Comparison of ENCODE assay signal across 17 cellular contexts in the genomic region with DNA sequence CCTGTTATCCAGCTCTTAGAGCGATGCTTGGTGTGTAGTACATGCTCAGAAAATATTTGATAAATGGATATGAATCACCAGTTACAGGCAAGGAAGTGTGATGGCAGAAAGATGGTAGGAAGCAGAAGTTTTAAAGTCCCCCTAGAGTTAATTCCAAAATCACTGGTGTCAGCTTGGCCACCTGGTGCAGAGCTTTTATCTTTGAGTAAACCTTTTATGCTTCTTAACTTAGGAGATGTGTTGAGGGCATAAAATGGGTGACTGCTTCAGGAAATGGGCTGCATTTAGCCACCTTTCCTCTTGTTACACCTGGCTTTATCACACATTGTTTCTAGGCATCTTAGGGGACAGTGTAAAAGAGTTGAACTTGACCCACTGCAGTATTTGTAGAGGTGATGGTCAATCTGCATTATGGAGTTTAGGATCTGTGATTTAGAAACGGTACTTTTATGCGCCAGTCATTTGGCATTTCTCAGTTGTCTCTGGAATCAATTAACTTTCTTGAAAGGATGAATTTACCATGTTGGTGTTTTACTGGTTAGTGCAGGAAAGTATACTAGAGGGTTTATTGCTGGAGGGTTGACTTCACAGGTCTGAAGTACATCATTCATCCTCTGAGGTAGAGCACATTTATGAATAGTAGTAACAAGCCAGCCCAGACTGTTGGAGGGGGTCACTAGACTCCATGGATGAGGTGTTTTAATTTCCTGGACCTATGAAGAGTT. TPM values are rescaled to one million over a fixed set of nuclear protein-coding genes. Genes with fewer than 3 reads are reported as not detected.
DNase-seq lines count a peak whose midpoint lies in the region; ATAC-seq and TF ChIP-seq lines count a peak whose summit lies in the region.
"Had no signal": no experiment of that assay in that cellular context is flagged by ENCODE, and none has a peak within 500 bp of the region (broad histone marks: within the 10 kb centered on the region; RNA-seq: fewer than 3 reads in every experiment).

No MANE protein-coding gene starts in this region.

- H3K9me3 Mint-ChIP-seq in natural killer cell treated with Interleukin-12 subunit alpha and Interleukin-12 subunit beta and Interleukin-15 and Interleukin-18, amount 100 ng/mL, for 72 hours: no peaks in the 10 kb centered on the region
- no peaks in the 10 kb centered on the region for H3K9me3 Mint-ChIP-seq in natural killer cell
- no peaks in the 10 kb centered on the region for H3K9me3 Mint-ChIP-seq in effector memory CD8-positive, alpha-beta T cell
- H3K9me3 Mint-ChIP-seq: neural crest cell had no signal

- 73 to 81% methylated on average over 3 of the region's 3 CpGs for WGBS in transverse colon (ENCODE audit: low coverage in 1 of 2), 2 donors

- CTCF ChIA-PET in OCI-LY7 (lab: Charles Lee; ENCODE audit: unreplicated experiment): interaction anchor here (0.8 kb wide), 1 partner anchor 29 kb away, joined by 3 read pairs; no protein-coding TSS in a partner anchor

- no peak for DNase-seq in natural killer cell treated with Interleukin-12 subunit alpha and Interleukin-12 subunit beta and Interleukin-15 and Interleukin-18, amount 100 ng/mL, for 72 hours (ENCODE audit: low spot score)
- DNase-seq in natural killer cell: no peak
- DNase-seq in OCI-LY7 (ENCODE audit: low spot score): peak; percentile 77
- no peak for DNase-seq in effector memory CD8-positive, alpha-beta T cell
- no peak for DNase-seq in transverse colon
- no peak for DNase-seq in NCI-H1417 treated with DMSO at 0.1 percent for 48 hours (lab: John Stamatoyannopoulos, UW)
- no peak for DNase-seq in breast epithelium (ENCODE audit: low spot score in 2 of 2)
- DNase-seq: activated CD4-positive, alpha-beta T cell treated with anti-CD3 and anti-CD28 coated beads, Interleukin-2, amount 50 U/mL, for 1 hour; DMS53; effector CD8-positive, alpha-beta T cell; NCI-H2029 treated with DMSO at 0.1 percent for 48 hours; NCI-H774; stimulated activated CD8-positive, alpha-beta memory T cell treated with anti-CD3 and anti-CD28 coated beads, Interleukin-4, amount 100 ng/mL, for 48 hours; T1000 had no signal

- peak overlapping the region; percentile 65 for H3K4me2 ChIP-seq in OCI-LY7 (ENCODE audit: low read length)

- no peaks in the 10 kb centered on the region for H3K9me3 ChIP-seq in OCI-LY7 (ENCODE audit: low read length)
- H3K9me3 ChIP-seq in transverse colon: no peaks in the 10 kb centered on the region
- no peaks in the 10 kb centered on the region for H3K9me3 ChIP-seq in breast epithelium

- peaks cover 72 to 79% of the 10 kb centered on the region in 2 donors for H3K4me1 Mint-ChIP-seq in natural killer cell treated with Interleukin-12 subunit alpha and Interleukin-12 subunit beta and Interleukin-15 and Interleukin-18, amount 100 ng/mL, for 72 hours (ENCODE audit: low read depth in 2 of 2)
- peaks cover 70 to 81% of the 10 kb centered on the region in 2 donors for H3K4me1 Mint-ChIP-seq in natural killer cell
- H3K4me1 Mint-ChIP-seq in effector memory CD8-positive, alpha-beta T cell (ENCODE audit: low read depth in 2 of 2): peaks cover 59 to 77% of the 10 kb centered on the region in 2 donors

- peak overlapping the region; percentile 10 for H3K4me3 Mint-ChIP-seq in natural killer cell treated with Interleukin-12 subunit alpha and Interleukin-12 subunit beta and Interleukin-15 and Interleukin-18, amount 100 ng/mL, for 72 hours
- no peak overlapping the region for H3K4me3 Mint-ChIP-seq in natural killer cell
- H3K4me3 Mint-ChIP-seq in effector memory CD8-positive, alpha-beta T cell: peak overlapping the region in 1 of 2 donors; percentile 11
- H3K4me3 Mint-ChIP-seq: neural crest cell had no signal

- peaks cover 99% of the 10 kb centered on the region for H3K4me1 ChIP-seq in OCI-LY7 (ENCODE audit: insufficient read depth, low read length, poor library complexity, severe bottlenecking)
- peaks cover 36 to 97% (median 83%) of the 10 kb centered on the region in 4 donors for H3K4me1 ChIP-seq in transverse colon
- H3K4me1 ChIP-seq in breast epithelium: peaks cover 0 to 15% of the 10 kb centered on the region in 2 donors

- H3K27ac ChIP-seq in OCI-LY7 (ENCODE audit: low read depth, low read length, poor library complexity, severe bottlenecking) (peak overlapping the region; percentile 81), transverse colon (peak overlapping the region; percentile 69 to 97 (median 84)), breast epithelium (peak overlapping the region in 1 of 2 donors; percentile 11)
- H3K27ac ChIP-seq: cardiac muscle cell had no signal

- H3K36me3 ChIP-seq in OCI-LY7 (ENCODE audit: insufficient read depth, low read length) (peaks cover 53% of the 10 kb centered on the region), transverse colon (no peaks in the 10 kb centered on the region), breast epithelium (no peaks in the 10 kb centered on the region)
- H3K36me3 ChIP-seq: cardiac muscle cell had no signal

- TF ChIP-seq CTCF in natural killer cell (IDR thresholded peaks at IDR 0.05) (no peak), OCI-LY7 (conservative IDR thresholded peaks at IDR 0.05; ENCODE audit: low read length) (0 out of 2 replicates have a peak, but pooled peaks have one; percentile 23), transverse colon (IDR thresholded peaks at IDR 0.05) (no peak), breast epithelium (IDR thresholded peaks at IDR 0.05) (no peak)

- POLR2A ChIA-PET in OCI-LY7 (lab: Charles Lee): interaction anchor here (1.6 kb wide), 1 partner anchor 9 kb away, joined by 4 read pairs; the partner anchor contains the start of gene FAM120A

- TF ChIP-seq POLR2A in transverse colon (IDR thresholded peaks at IDR 0.05): no peak
- no peak for TF ChIP-seq POLR2A in breast epithelium (IDR thresholded peaks at IDR 0.05)

- no peaks in the 10 kb centered on the region for H3K9me2 ChIP-seq in OCI-LY7 (ENCODE audit: insufficient read depth, low read length)

- peaks cover 10% of the 10 kb centered on the region for H3K36me3 Mint-ChIP-seq in natural killer cell treated with Interleukin-12 subunit alpha and Interleukin-12 subunit beta and Interleukin-15 and Interleukin-18, amount 100 ng/mL, for 72 hours
- H3K36me3 Mint-ChIP-seq in natural killer cell: no peaks in the 10 kb centered on the region
- peaks cover 4% of the 10 kb centered on the region for H3K36me3 Mint-ChIP-seq in effector memory CD8-positive, alpha-beta T cell (ENCODE audit: insufficient read depth)

- peak overlapping the region in 1 of 2 donors; percentile 35 for H3K27ac Mint-ChIP-seq in natural killer cell treated with Interleukin-12 subunit alpha and Interleukin-12 subunit beta and Interleukin-15 and Interleukin-18, amount 100 ng/mL, for 72 hours
- no peak overlapping the region for H3K27ac Mint-ChIP-seq in natural killer cell
- H3K27ac Mint-ChIP-seq in effector memory CD8-positive, alpha-beta T cell: peak overlapping the region; percentile 49 to 62

- BruUV-seq in OCI-LY7 (replicated peaks; lab: Mats Ljungman, UMichigan): no TSS peak

- peaks cover 6% of the 10 kb centered on the region; the same call in 1 of the 2 replicates for H4K20me1 ChIP-seq in OCI-LY7 (ENCODE audit: insufficient read depth, low read length)

- H3K27me3 ChIP-seq in transverse colon: no peaks in the 10 kb centered on the region
- no peaks in the 10 kb centered on the region for H3K27me3 ChIP-seq in breast epithelium
- H3K27me3 ChIP-seq: cardiac muscle cell had no signal

- no peak overlapping the region for H2AFZ ChIP-seq in OCI-LY7 (ENCODE audit: low read length)

- H3K4me3 ChIP-seq in OCI-LY7 (ENCODE audit: low read depth, low read length, poor library complexity, severe bottlenecking): peak overlapping the region; percentile 39
- H3K4me3 ChIP-seq in transverse colon: no peak overlapping the region
- no peak overlapping the region for H3K4me3 ChIP-seq in breast epithelium
- H3K4me3 ChIP-seq: cardiac muscle cell had no signal

- H3K27me3 Mint-ChIP-seq in natural killer cell treated with Interleukin-12 subunit alpha and Interleukin-12 subunit beta and Interleukin-15 and Interleukin-18, amount 100 ng/mL, for 72 hours: no peaks in the 10 kb centered on the region
- no peaks in the 10 kb centered on the region for H3K27me3 Mint-ChIP-seq in natural killer cell (ENCODE audit: low read depth in 2 of 2)
- no peaks in the 10 kb centered on the region for H3K27me3 Mint-ChIP-seq in effector memory CD8-positive, alpha-beta T cell

- intact Hi-C loops in natural killer cell (cut with micrococcal nuclease) (no loop called here), OCI-LY7 (cut with micrococcal nuclease; ENCODE audit: unreplicated experiment) (no loop called here), transverse colon (cut with DNase I; ENCODE audit: low total_unique reads) (no loop called here), breast epithelium (cut with DNase I; ENCODE audit: low total_unique reads) (no loop called here)

- ATAC-seq in natural killer cell treated with Interleukin-12 subunit alpha and Interleukin-12 subunit beta and Interleukin-15 and Interleukin-18, amount 100 ng/mL, for 72 hours: no peak
- no peak for ATAC-seq in natural killer cell
- ATAC-seq in effector memory CD8-positive, alpha-beta T cell (replicated peaks): no peak
- ATAC-seq in HG03432 (IDR thresholded peaks at IDR 0.05; ENCODE audit: unreplicated experiment): no peak

- in situ Hi-C loops in transverse colon (cut with MboI; ENCODE audit: low pct_ligation_motif_present in 1 of 4, low pct_unique_long_range_greater_than_20kb in 1 of 4, low sequenced_read_pairs in 3 of 4): no loop called here

- peaks cover 100% of the 10 kb centered on the region for H3K79me2 ChIP-seq in OCI-LY7 (ENCODE audit: insufficient read depth, low read depth, low read length)

- TF ChIP-seq EP300 in transverse colon (IDR thresholded peaks at IDR 0.05; ENCODE audit: low read depth): no peak

RNA-seq across cellular contexts. Expression of gene FAM120AOS, which starts 7.5 kb away (rescaled TPM):
- 10 to 100 TPM; 28.6 to 36.0 TPM for total RNA-seq in natural killer cell treated with Interleukin-12 subunit alpha and Interleukin-12 subunit beta and Interleukin-15 and Interleukin-18, amount 100 ng/mL, for 72 hours
- total RNA-seq in natural killer cell: 10 to 100 TPM; 36.7 to 49.7 (median 45.3) TPM
- 47.1 and 50.2 TPM in 2 replicates for total RNA-seq in OCI-LY7 (2014; rRNA removed; shearing (Covaris generic))
- total RNA-seq in OCI-LY7 (2022): 55.0 and 55.7 TPM in 2 replicates
- 100 to 1,000 TPM in 1 of 4 donors, 10 to 100 TPM in 3; 68.9 to 108 (median 86.4) TPM for total RNA-seq in transverse colon
- total RNA-seq in breast epithelium: 10 to 100 TPM; 60.3 to 70.4 (median 62.9) TPM

RNA-seq across cellular contexts. Expression of gene FAM120A, which starts 9.4 kb away (rescaled TPM):
- 100 to 1,000 TPM; 138 to 154 TPM for total RNA-seq in natural killer cell treated with Interleukin-12 subunit alpha and Interleukin-12 subunit beta and Interleukin-15 and Interleukin-18, amount 100 ng/mL, for 72 hours
- total RNA-seq in natural killer cell (10 to 100 TPM; 87.7 to 96.1 (median 91.5) TPM), OCI-LY7 (2022) (104 and 115 TPM in 2 replicates), transverse colon (100 to 1,000 TPM; 122 to 244 (median 180) TPM), breast epithelium (100 to 1,000 TPM in 1 of 3 donors, 10 to 100 TPM in 2; 71.0 to 103 (median 89.6) TPM)
- total RNA-seq in OCI-LY7 (2014; rRNA removed; shearing (Covaris generic)): 69.8 and 81.9 TPM in 2 replicates

Comparison
In these comparisons a context has a peak if more than half of its experiments do, and no peak if none do; other contexts are left out.
1. H3K27ac Mint-ChIP-seq: peak in effector memory CD8-positive, alpha-beta T cell (2 of 2); none in natural killer cell (0 of 2).